ENCODE assay signal across 1 cellular context in genomic region chr14:28157289-28157869, GRCh38.
A peak's percentile ranks its signal among the peaks of the same experiment; 100 is the strongest.
TF ChIP-seq lines count a peak whose summit lies in the region.

No MANE protein-coding gene starts in this region.

TF ChIP-seq in HepG2, 621 proteins besides CTCF, POLR2A, EP300 and RAD21 (continued from another document):
- peak; percentile 19; the same call in 1 of the 2 replicates for TF ChIP-seq UBTF (CRISPR knock-in tag; IDR thresholded peaks at IDR 0.05)
- TF ChIP-seq MEIS2 (CRISPR knock-in tag; IDR thresholded peaks at IDR 0.05), result peak; percentile 39; the same call in 1 of the 2 replicates
- no peak for TF ChIP-seq KLF6 (CRISPR knock-in tag; IDR thresholded peaks at IDR 0.05)
- TF ChIP-seq ZSCAN25 (CRISPR knock-in tag; IDR thresholded peaks at IDR 0.05), result no peak
- no peak for TF ChIP-seq HOXD1 (CRISPR knock-in tag; IDR thresholded peaks at IDR 0.05)
- TF ChIP-seq ZNF883 (CRISPR knock-in tag; IDR thresholded peaks at IDR 0.05; ENCODE audit: not compliant biosample characterization), result no peak
- TF ChIP-seq ZNF30 (CRISPR knock-in tag; IDR thresholded peaks at IDR 0.05), result peak; percentile 71; the same call in 1 of the 2 replicates
- TF ChIP-seq ZNF251 (CRISPR knock-in tag; IDR thresholded peaks at IDR 0.05), result 0 out of 2 replicates have a peak, but pooled peaks have one; percentile 30
- no peak for TF ChIP-seq PTBP1 (IDR thresholded peaks at IDR 0.05; ENCODE audit: low read depth, low read length, poor library complexity, severe bottlenecking)
- TF ChIP-seq AHDC1 (CRISPR knock-in tag; IDR thresholded peaks at IDR 0.05; ENCODE audit: borderline replicate concordance), result 0 out of 2 replicates have a peak, but pooled peaks have one; percentile 17
- TF ChIP-seq ZNF83 (CRISPR knock-in tag; IDR thresholded peaks at IDR 0.05; ENCODE audit: borderline replicate concordance), result 0 out of 2 replicates have a peak, but pooled peaks have one; percentile 14
- TF ChIP-seq, protein P1, sequence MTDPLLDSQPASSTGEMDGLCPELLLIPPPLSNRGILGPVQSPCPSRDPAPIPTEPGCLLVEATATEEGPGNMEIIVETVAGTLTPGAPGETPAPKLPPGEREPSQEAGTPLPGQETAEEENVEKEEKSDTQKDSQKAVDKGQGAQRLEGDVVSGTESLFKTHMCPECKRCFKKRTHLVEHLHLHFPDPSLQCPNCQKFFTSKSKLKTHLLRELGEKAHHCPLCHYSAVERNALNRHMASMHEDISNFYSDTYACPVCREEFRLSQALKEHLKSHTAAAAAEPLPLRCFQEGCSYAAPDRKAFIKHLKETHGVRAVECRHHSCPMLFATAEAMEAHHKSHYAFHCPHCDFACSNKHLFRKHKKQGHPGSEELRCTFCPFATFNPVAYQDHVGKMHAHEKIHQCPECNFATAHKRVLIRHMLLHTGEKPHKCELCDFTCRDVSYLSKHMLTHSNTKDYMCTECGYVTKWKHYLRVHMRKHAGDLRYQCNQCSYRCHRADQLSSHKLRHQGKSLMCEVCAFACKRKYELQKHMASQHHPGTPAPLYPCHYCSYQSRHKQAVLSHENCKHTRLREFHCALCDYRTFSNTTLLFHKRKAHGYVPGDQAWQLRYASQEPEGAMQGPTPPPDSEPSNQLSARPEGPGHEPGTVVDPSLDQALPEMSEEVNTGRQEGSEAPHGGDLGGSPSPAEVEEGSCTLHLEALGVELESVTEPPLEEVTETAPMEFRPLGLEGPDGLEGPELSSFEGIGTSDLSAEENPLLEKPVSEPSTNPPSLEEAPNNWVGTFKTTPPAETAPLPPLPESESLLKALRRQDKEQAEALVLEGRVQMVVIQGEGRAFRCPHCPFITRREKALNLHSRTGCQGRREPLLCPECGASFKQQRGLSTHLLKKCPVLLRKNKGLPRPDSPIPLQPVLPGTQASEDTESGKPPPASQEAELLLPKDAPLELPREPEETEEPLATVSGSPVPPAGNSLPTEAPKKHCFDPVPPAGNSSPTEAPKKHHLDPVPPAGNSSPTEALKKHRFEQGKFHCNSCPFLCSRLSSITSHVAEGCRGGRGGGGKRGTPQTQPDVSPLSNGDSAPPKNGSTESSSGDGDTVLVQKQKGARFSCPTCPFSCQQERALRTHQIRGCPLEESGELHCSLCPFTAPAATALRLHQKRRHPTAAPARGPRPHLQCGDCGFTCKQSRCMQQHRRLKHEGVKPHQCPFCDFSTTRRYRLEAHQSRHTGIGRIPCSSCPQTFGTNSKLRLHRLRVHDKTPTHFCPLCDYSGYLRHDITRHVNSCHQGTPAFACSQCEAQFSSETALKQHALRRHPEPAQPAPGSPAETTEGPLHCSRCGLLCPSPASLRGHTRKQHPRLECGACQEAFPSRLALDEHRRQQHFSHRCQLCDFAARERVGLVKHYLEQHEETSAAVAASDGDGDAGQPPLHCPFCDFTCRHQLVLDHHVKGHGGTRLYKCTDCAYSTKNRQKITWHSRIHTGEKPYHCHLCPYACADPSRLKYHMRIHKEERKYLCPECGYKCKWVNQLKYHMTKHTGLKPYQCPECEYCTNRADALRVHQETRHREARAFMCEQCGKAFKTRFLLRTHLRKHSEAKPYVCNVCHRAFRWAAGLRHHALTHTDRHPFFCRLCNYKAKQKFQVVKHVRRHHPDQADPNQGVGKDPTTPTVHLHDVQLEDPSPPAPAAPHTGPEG (CRISPR knock-in tag; IDR thresholded peaks at IDR 0.05), result no peak
- no peak for TF ChIP-seq CREB1 (IDR thresholded peaks at IDR 0.05)
- no peak for TF ChIP-seq CREB1 (CRISPR knock-in tag; IDR thresholded peaks at IDR 0.05)
- TF ChIP-seq EED (CRISPR knock-in tag; IDR thresholded peaks at IDR 0.05), result peak; percentile 36; the same call in 1 of the 2 replicates
- TF ChIP-seq ZNF75D (CRISPR knock-in tag; IDR thresholded peaks at IDR 0.05; ENCODE audit: borderline replicate concordance), result no peak
- peak; percentile 68; the same call in 1 of the 2 replicates for TF ChIP-seq MTA1 (CRISPR knock-in tag; IDR thresholded peaks at IDR 0.05; ENCODE audit: borderline replicate concordance)
- TF ChIP-seq SOX5 (CRISPR knock-in tag; IDR thresholded peaks at IDR 0.05; ENCODE audit: borderline replicate concordance), result no peak
- TF ChIP-seq ZNF263 (CRISPR knock-in tag; IDR thresholded peaks at IDR 0.05), result no peak
- no peak for TF ChIP-seq CEBPB (IDR thresholded peaks at IDR 0.05; ENCODE audit: borderline replicate concordance, low read depth, low read length)
- 0 out of 2 replicates have a peak, but pooled peaks have one; percentile 83 for TF ChIP-seq ZNF432 (CRISPR knock-in tag; IDR thresholded peaks at IDR 0.05; ENCODE audit: borderline replicate concordance)
- no peak for TF ChIP-seq JUN (CRISPR knock-in tag; IDR thresholded peaks at IDR 0.05)
- TF ChIP-seq, protein P2, sequence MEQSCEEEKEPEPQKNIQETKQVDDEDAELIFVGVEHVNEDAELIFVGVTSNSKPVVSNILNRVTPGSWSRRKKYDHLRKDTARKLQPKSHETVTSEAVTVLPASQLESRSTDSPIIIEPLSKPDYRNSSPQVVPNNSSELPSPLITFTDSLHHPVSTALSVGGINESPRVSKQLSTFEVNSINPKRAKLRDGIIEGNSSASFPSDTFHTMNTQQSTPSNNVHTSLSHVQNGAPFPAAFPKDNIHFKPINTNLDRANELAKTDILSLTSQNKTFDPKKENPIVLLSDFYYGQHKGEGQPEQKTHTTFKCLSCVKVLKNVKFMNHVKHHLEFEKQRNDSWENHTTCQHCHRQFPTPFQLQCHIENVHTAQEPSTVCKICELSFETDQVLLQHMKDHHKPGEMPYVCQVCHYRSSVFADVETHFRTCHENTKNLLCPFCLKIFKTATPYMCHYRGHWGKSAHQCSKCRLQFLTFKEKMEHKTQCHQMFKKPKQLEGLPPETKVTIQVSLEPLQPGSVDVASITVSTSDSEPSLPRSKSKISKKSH (CRISPR knock-in tag; IDR thresholded peaks at IDR 0.05; ENCODE audit: borderline replicate concordance), result peak; percentile 69
- TF ChIP-seq EZH2 (conservative IDR thresholded peaks at IDR 0.05; ENCODE audit: low read depth, low read length), result no peak
- peak; percentile 66; the same call in 1 of the 2 replicates for TF ChIP-seq POGZ (CRISPR knock-in tag; IDR thresholded peaks at IDR 0.05)
- 0 out of 2 replicates have a peak, but pooled peaks have one; percentile 36 for TF ChIP-seq CAMTA2 (CRISPR knock-in tag; IDR thresholded peaks at IDR 0.05; ENCODE audit: borderline replicate concordance)
